ENCODE assay signal across 22 cellular contexts in the genomic region with DNA sequence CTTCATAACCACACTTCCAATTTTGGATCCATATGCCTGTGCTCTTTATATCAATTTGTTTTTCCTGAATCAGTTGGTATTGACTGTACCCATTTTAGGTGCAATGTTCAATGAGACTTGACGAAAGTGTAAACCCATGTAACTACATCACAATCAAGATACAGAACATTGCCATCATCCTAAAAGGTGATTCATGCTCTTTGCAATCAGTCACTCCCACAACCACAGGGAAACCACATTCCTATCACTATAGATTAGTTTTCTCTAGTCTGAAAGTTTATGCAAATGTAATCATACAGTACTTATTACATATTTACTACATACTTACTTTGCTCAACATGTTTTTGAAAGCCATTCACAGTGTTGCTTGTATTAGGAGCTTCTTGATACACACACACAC.
"Had no signal": no experiment of that assay in that cellular context is flagged by ENCODE, and none has a peak within 500 bp of the region (broad histone marks: within the 10 kb centered on the region; RNA-seq: fewer than 3 reads in every experiment).

No MANE protein-coding gene starts in this region.

- H3K4me3 ChIP-seq: gastrocnemius medialis, mucosa of descending colon, right atrium auricular region, smooth muscle cell, testis, transverse colon had no signal

- DNase-seq: activated CD4-positive, alpha-beta T cell treated with anti-CD3 and anti-CD28 coated beads for 48 hours; activated CD4-positive, alpha-beta T cell treated with anti-CD3 and anti-CD28 coated beads, Interleukin-2, amount 50 U/mL, for 48 hours; activated CD4-positive, CD25-positive, alpha-beta regulatory T cell; activated CD8-positive, alpha-beta memory T cell treated with anti-CD3 and anti-CD28 coated beads, Interleukin-2, amount 50 U/mL, for 48 hours; activated effector memory CD4-positive, alpha-beta T cell treated with anti-CD3 and anti-CD28 coated beads, Interleukin-2, amount 50 U/mL, for 16 hours; activated naive CD4-positive, alpha-beta T cell treated with anti-CD3 and anti-CD28 coated beads for 36 hours; anterior cingulate cortex; dermis blood vessel endothelial cell; effector CD4-positive, alpha-beta T cell; gastrocnemius medialis; glutamatergic neuron; left cardiac atrium; left ventricle myocardium superior; mucosa of descending colon; stimulated activated CD4-positive, alpha-beta T cell treated with anti-CD3 and anti-CD28 coated beads, Interleukin-1b, Interleukin-23, amount 100 ng/mL, for 48 hours; stimulated activated naive CD4-positive, alpha-beta T cell; T-helper 2 cell; testis; transverse colon had no signal

- H3K36me3 Mint-ChIP-seq: natural killer cell treated with Interleukin-12 subunit alpha and Interleukin-12 subunit beta and Interleukin-15 and Interleukin-18, amount 100 ng/mL, for 72 hours had no signal

- H3K4me3 Mint-ChIP-seq: activated naive CD4-positive, alpha-beta T cell treated with anti-CD3 and anti-CD28 coated beads for 36 hours; natural killer cell treated with Interleukin-12 subunit alpha and Interleukin-12 subunit beta and Interleukin-15 and Interleukin-18, amount 100 ng/mL, for 72 hours had no signal

- H3K27ac ChIP-seq: gastrocnemius medialis, right atrium auricular region, testis, transverse colon had no signal

- H3K27ac Mint-ChIP-seq: activated naive CD4-positive, alpha-beta T cell treated with anti-CD3 and anti-CD28 coated beads for 36 hours; natural killer cell treated with Interleukin-12 subunit alpha and Interleukin-12 subunit beta and Interleukin-15 and Interleukin-18, amount 100 ng/mL, for 72 hours had no signal

- H3K4me2 ChIP-seq: smooth muscle cell had no signal

- H3K4me1 ChIP-seq: gastrocnemius medialis, right atrium auricular region, testis, transverse colon had no signal

- H3K27me3 ChIP-seq: gastrocnemius medialis, right atrium auricular region, testis, transverse colon had no signal

- H3K36me3 ChIP-seq: gastrocnemius medialis, right atrium auricular region, transverse colon had no signal

- H3K9me3 Mint-ChIP-seq: activated naive CD4-positive, alpha-beta T cell treated with anti-CD3 and anti-CD28 coated beads for 36 hours; natural killer cell treated with Interleukin-12 subunit alpha and Interleukin-12 subunit beta and Interleukin-15 and Interleukin-18, amount 100 ng/mL, for 72 hours had no signal

- ATAC-seq: gastrocnemius medialis; left cardiac atrium; left ventricle myocardium superior; mucosa of descending colon; natural killer cell treated with Interleukin-12 subunit alpha and Interleukin-12 subunit beta and Interleukin-15 and Interleukin-18, amount 100 ng/mL, for 72 hours had no signal
